ENCODE assay signal across 23 cellular contexts in genomic region chr12:50014342-50014741, GRCh38. TPM values are rescaled to one million over a fixed set of nuclear protein-coding genes. Genes with fewer than 3 reads are reported as not detected.
"Had no signal": no experiment of that assay in that cellular context is flagged by ENCODE, and none has a peak within 500 bp of the region (broad histone marks: within the 10 kb centered on the region; RNA-seq: fewer than 3 reads in every experiment).

No MANE protein-coding gene starts in this region.

- H3K9me3 ChIP-seq: heart left ventricle, pancreas, tibial nerve, vagina had no signal

- H3K27me3 ChIP-seq: brain microvascular endothelial cell, heart left ventricle, pancreas, tibial nerve, vagina had no signal

- H3K4me3 Mint-ChIP-seq: activated naive CD8-positive, alpha-beta T cell treated with anti-CD3 and anti-CD28 coated beads for 36 hours; activated T-cell treated with anti-CD3 and anti-CD28 coated beads, Interleukin-2, amount 50 U/mL, for 4 hours; dendritic cell treated with granulocyte-macrophage colony-stimulating factor and Interleukin-4, amounts not matched to agents 40 ng/mL and 50 ng/mL, for 4 days; effector memory CD8-positive, alpha-beta T cell; immature natural killer cell; naive B cell; stimulated activated effector memory CD8-positive, alpha-beta T cell treated with anti-CD3 and anti-CD28 coated beads, Interleukin-12 subunit alpha, Interleukin-12 subunit beta, amount 100 ng/mL, for 72 hours had no signal

- H3K9me3 Mint-ChIP-seq: activated naive CD8-positive, alpha-beta T cell treated with anti-CD3 and anti-CD28 coated beads for 36 hours; activated T-cell treated with anti-CD3 and anti-CD28 coated beads, Interleukin-2, amount 50 U/mL, for 4 hours; dendritic cell treated with granulocyte-macrophage colony-stimulating factor and Interleukin-4, amounts not matched to agents 40 ng/mL and 50 ng/mL, for 4 days; effector memory CD8-positive, alpha-beta T cell; immature natural killer cell; naive B cell; stimulated activated effector memory CD8-positive, alpha-beta T cell treated with anti-CD3 and anti-CD28 coated beads, Interleukin-12 subunit alpha, Interleukin-12 subunit beta, amount 100 ng/mL, for 72 hours had no signal

- H3K27ac ChIP-seq: brain microvascular endothelial cell, epithelial cell of prostate, heart left ventricle, pancreas, tibial nerve, vagina had no signal

- DNase-seq: activated CD4-positive, alpha-beta T cell treated with anti-CD3 and anti-CD28 coated beads, Interleukin-2, amount 50 U/mL, for 1 hour; activated gamma-delta T cell; activated naive CD8-positive, alpha-beta T cell treated with anti-CD3 and anti-CD28 coated beads for 36 hours; activated T-cell treated with anti-CD3 and anti-CD28 coated beads, Interleukin-2, amount 50 U/mL, for 4 hours; amygdala; brain microvascular endothelial cell; cerebellar nuclear complex; effector memory CD8-positive, alpha-beta T cell; heart left ventricle; immature natural killer cell; naive B cell; pancreas; stimulated activated CD4-positive, alpha-beta T cell treated with anti-CD3 and anti-CD28 coated beads, Interleukin-12 subunit alpha, Interleukin-12 subunit beta, amount 100 ng/mL, for 4 hours; SW 1271; T-helper 9 cell had no signal

- H3K27me3 Mint-ChIP-seq: activated naive CD8-positive, alpha-beta T cell treated with anti-CD3 and anti-CD28 coated beads for 36 hours; dendritic cell treated with granulocyte-macrophage colony-stimulating factor and Interleukin-4, amounts not matched to agents 40 ng/mL and 50 ng/mL, for 4 days; effector memory CD8-positive, alpha-beta T cell; naive B cell had no signal

- H3K4me1 ChIP-seq: pancreas had no signal

- H3K27ac Mint-ChIP-seq: activated naive CD8-positive, alpha-beta T cell treated with anti-CD3 and anti-CD28 coated beads for 36 hours; effector memory CD8-positive, alpha-beta T cell; stimulated activated effector memory CD8-positive, alpha-beta T cell treated with anti-CD3 and anti-CD28 coated beads, Interleukin-12 subunit alpha, Interleukin-12 subunit beta, amount 100 ng/mL, for 72 hours had no signal

- H3K36me3 ChIP-seq: brain microvascular endothelial cell, pancreas, tibial nerve, vagina had no signal

- H3K36me3 Mint-ChIP-seq: naive B cell had no signal

- ATAC-seq: heart left ventricle, pancreas had no signal

- H3K4me3 ChIP-seq: heart left ventricle, pancreas, tibial nerve, vagina had no signal

RNA-seq across cellular contexts. Expression of gene AQP6, which starts 41.6 kb away (rescaled TPM):
- total RNA-seq: activated naive CD8-positive, alpha-beta T cell treated with anti-CD3 and anti-CD28 coated beads for 36 hours; activated T-cell treated with anti-CD3 and anti-CD28 coated beads, Interleukin-2, amount 50 U/mL, for 4 hours; frontal cortex; heart left ventricle; mononuclear cell; renal cortical epithelial cell; vagina had no signal

RNA-seq across cellular contexts. Expression of gene AQP5, which starts 52.7 kb away (rescaled TPM):
- total RNA-seq: activated naive CD8-positive, alpha-beta T cell treated with anti-CD3 and anti-CD28 coated beads for 36 hours; activated T-cell treated with anti-CD3 and anti-CD28 coated beads, Interleukin-2, amount 50 U/mL, for 4 hours; mononuclear cell; renal cortical epithelial cell; vagina had no signal
